17 cellular contexts compared by ENCODE assay signal in the genomic region with DNA sequence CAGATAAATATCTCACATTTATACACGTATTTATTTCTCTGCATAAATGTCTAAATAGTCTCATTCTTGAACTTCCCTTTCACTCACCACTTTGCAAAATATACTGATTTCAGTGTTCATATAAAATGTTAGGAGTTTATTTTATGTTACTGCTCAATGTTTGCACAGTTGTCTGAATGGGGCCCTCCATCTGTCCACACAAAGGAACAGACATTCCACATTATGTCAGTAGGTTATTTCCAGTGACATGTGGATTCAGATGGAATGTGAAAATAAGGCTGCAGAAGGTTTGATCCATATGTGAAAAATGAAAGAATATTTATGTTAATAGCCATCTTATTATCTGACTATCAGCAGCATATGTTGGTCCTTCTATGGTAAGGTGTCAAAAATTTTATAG.
"Had no signal": no experiment of that assay in that cellular context is flagged by ENCODE, and none has a peak within 500 bp of the region (broad histone marks: within the 10 kb centered on the region; RNA-seq: fewer than 3 reads in every experiment).

No MANE protein-coding gene starts in this region.

- H3K36me3 Mint-ChIP-seq: activated CD4-positive, alpha-beta memory T cell treated with anti-CD3 and anti-CD28 coated beads for 36 hours; activated naive CD8-positive, alpha-beta T cell; stimulated activated effector memory CD8-positive, alpha-beta T cell treated with anti-CD3 and anti-CD28 coated beads, Interleukin-12 subunit alpha, Interleukin-12 subunit beta, amount 100 ng/mL, for 72 hours had no signal

- H3K27ac Mint-ChIP-seq: activated CD4-positive, alpha-beta memory T cell treated with anti-CD3 and anti-CD28 coated beads for 36 hours; activated CD4-positive, alpha-beta T cell treated with anti-CD3 and anti-CD28 coated beads for 36 hours; activated naive CD8-positive, alpha-beta T cell; activated T-cell treated with anti-CD3 and anti-CD28 coated beads, Interleukin-2, amount 50 U/mL, for 24 hours; natural killer cell; stimulated activated effector memory CD8-positive, alpha-beta T cell treated with anti-CD3 and anti-CD28 coated beads, Interleukin-12 subunit alpha, Interleukin-12 subunit beta, amount 100 ng/mL, for 72 hours had no signal

- DNase-seq: activated CD4-positive, alpha-beta memory T cell treated with anti-CD3 and anti-CD28 coated beads for 36 hours; activated CD4-positive, alpha-beta T cell treated with anti-CD3 and anti-CD28 coated beads for 36 hours; activated effector memory CD4-positive, alpha-beta T cell treated with Interleukin-2 at 50 U/mL for 16 hours; activated T-cell treated with anti-CD3 and anti-CD28 coated beads, Interleukin-2, amount 50 U/mL, for 24 hours; amygdala; body of pancreas; caudate nucleus; effector CD8-positive, alpha-beta T cell; esophagus squamous epithelium; left ventricle myocardium superior; mesendoderm; natural killer cell; posterior cingulate gyrus; upper lobe of right lung had no signal

- H3K9me3 ChIP-seq: body of pancreas, esophagus squamous epithelium, thoracic aorta, upper lobe of right lung had no signal

- H3K4me1 ChIP-seq: body of pancreas, esophagus squamous epithelium, upper lobe of right lung had no signal

- H3K27me3 ChIP-seq: body of pancreas, esophagus squamous epithelium, upper lobe of right lung had no signal

- H3K4me3 ChIP-seq: body of pancreas, esophagus squamous epithelium, thoracic aorta, upper lobe of right lung had no signal

- H3K27ac ChIP-seq: body of pancreas, esophagus squamous epithelium, thoracic aorta, upper lobe of right lung had no signal

- H3K27me3 Mint-ChIP-seq: activated CD4-positive, alpha-beta memory T cell treated with anti-CD3 and anti-CD28 coated beads for 36 hours; activated CD4-positive, alpha-beta T cell treated with anti-CD3 and anti-CD28 coated beads for 36 hours; activated naive CD8-positive, alpha-beta T cell; activated T-cell treated with anti-CD3 and anti-CD28 coated beads, Interleukin-2, amount 50 U/mL, for 24 hours had no signal

- H3K4me1 Mint-ChIP-seq: activated CD4-positive, alpha-beta T cell treated with anti-CD3 and anti-CD28 coated beads for 36 hours; natural killer cell; stimulated activated effector memory CD8-positive, alpha-beta T cell treated with anti-CD3 and anti-CD28 coated beads, Interleukin-12 subunit alpha, Interleukin-12 subunit beta, amount 100 ng/mL, for 72 hours had no signal

- ATAC-seq: activated CD4-positive, alpha-beta T cell treated with anti-CD3 and anti-CD28 coated beads for 36 hours; body of pancreas; left ventricle myocardium superior; natural killer cell; stimulated activated effector memory CD8-positive, alpha-beta T cell treated with anti-CD3 and anti-CD28 coated beads, Interleukin-12 subunit alpha, Interleukin-12 subunit beta, amount 100 ng/mL, for 72 hours; upper lobe of right lung had no signal

- H3K4me3 Mint-ChIP-seq: activated CD4-positive, alpha-beta memory T cell treated with anti-CD3 and anti-CD28 coated beads for 36 hours; activated CD4-positive, alpha-beta T cell treated with anti-CD3 and anti-CD28 coated beads for 36 hours; activated naive CD8-positive, alpha-beta T cell; activated T-cell treated with anti-CD3 and anti-CD28 coated beads, Interleukin-2, amount 50 U/mL, for 24 hours; natural killer cell; stimulated activated effector memory CD8-positive, alpha-beta T cell treated with anti-CD3 and anti-CD28 coated beads, Interleukin-12 subunit alpha, Interleukin-12 subunit beta, amount 100 ng/mL, for 72 hours had no signal

- H3K36me3 ChIP-seq: esophagus squamous epithelium, thoracic aorta, upper lobe of right lung had no signal
